ENCODE assay signal across 18 cellular contexts in the genomic region with DNA sequence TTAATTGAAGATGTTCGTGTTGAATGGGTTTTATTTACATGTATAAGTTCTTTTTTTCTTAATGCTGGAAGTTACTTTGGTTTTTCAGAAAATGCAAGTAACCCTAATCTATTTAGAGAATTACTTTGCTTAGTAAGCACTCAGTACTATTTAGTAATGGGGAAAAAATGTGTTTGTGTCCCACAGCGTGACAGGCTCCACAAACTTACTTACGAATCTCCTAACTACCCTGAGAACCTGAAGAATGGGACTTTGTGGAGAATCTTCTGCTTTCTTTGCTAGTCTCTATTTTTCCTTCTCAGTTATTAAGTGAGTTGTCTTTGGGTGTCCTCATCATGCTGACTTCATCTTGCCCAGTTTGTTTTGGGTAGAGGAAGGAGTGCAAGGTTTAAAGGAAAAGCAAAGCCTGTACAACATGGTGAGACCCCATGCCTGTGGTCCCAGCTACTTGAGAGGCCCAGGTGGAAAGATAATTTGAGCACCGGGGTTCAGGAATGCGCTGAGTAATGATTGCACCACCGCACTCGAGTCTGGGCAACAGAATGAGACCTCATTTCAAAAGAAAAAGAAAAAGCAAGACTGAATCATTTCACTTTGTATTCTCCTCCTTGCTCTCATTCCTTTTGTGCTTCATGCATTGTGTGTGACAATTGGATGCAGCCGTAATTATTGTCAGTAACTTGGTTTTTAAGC. TPM values are rescaled to one million over a fixed set of nuclear protein-coding genes. Genes with fewer than 3 reads are reported as not detected.
DNase-seq lines count a peak whose midpoint lies in the region; ATAC-seq and TF ChIP-seq lines count a peak whose summit lies in the region.
"Had no signal": no experiment of that assay in that cellular context is flagged by ENCODE, and none has a peak within 500 bp of the region (broad histone marks: within the 10 kb centered on the region; RNA-seq: fewer than 3 reads in every experiment).

No MANE protein-coding gene starts in this region.

- no peaks in the 10 kb centered on the region for H3K9me3 Mint-ChIP-seq in Caco-2 (ENCODE audit: unreplicated experiment)
- H3K9me3 Mint-ChIP-seq: activated B cell treated with CpG ODN at 0.5 μM for 24 hours; stimulated activated naive CD8-positive, alpha-beta T cell treated with anti-CD3 and anti-CD28 coated beads, Interleukin-15, amount 100 ng/mL, for 72 hours had no signal

- peak; percentile 51 for DNase-seq in Caco-2
- peak; percentile 10 for DNase-seq in PC-3
- peak; percentile 46 for DNase-seq in dedifferentiated amniotic fluid mesenchymal stem cell (ENCODE audit: extremely low spot score)
- peak; percentile 53 for DNase-seq in lower lobe of right lung
- no peak for DNase-seq in activated CD8-positive, alpha-beta memory T cell treated with anti-CD3 and anti-CD28 coated beads, Interleukin-2, amount 50 U/mL, for 48 hours
- DNase-seq in SHP77 treated with DMSO at 0.1 percent for 48 hours (lab: John Stamatoyannopoulos, UW), result no peak
- no peak for DNase-seq in A673 (ENCODE audit: low spot score)
- no peak for DNase-seq in nucleus accumbens (lab: John Stamatoyannopoulos, UW)
- DNase-seq: activated B cell treated with CpG ODN at 0.5 μM for 24 hours; activated T-cell treated with anti-CD3 and anti-CD28 coated beads, Interleukin-2, amount 50 U/mL, for 1 hour; aorta; GOT3; left ventricle myocardium superior; NCI-H2227 treated with DMSO at 0.1 percent for 48 hours; pancreas; stimulated activated CD4-positive, alpha-beta T cell treated with anti-CD3 and anti-CD28 coated beads, Interleukin-2, amount 100 ng/mL, for 24 hours; stimulated activated naive CD8-positive, alpha-beta T cell treated with anti-CD3 and anti-CD28 coated beads, Interleukin-15, amount 100 ng/mL, for 72 hours had no signal

- H3K27ac Mint-ChIP-seq in Caco-2 (ENCODE audit: unreplicated experiment), result peak overlapping the region; percentile 86
- H3K27ac Mint-ChIP-seq: activated B cell treated with CpG ODN at 0.5 μM for 24 hours; stimulated activated naive CD8-positive, alpha-beta T cell treated with anti-CD3 and anti-CD28 coated beads, Interleukin-15, amount 100 ng/mL, for 72 hours had no signal

- TF ChIP-seq CTCF in Caco-2 (IDR thresholded peaks at IDR 0.05; ENCODE audit: insufficient read depth in 1 of 2, low read depth in 1 of 2, low read length in 1 of 2, severe bottlenecking in 1 of 2, unreplicated experiment in 1 of 2) (no peak), PC-3 (conservative IDR thresholded peaks at IDR 0.05; ENCODE audit: low read depth, low read length) (no peak), lower lobe of right lung (IDR thresholded peaks at IDR 0.05) (no peak), A673 (conservative IDR thresholded peaks at IDR 0.05; ENCODE audit: low read depth, low read length) (no peak)

- H3K4me3 ChIP-seq in Caco-2 (ENCODE audit: low read depth, low read length), result no peak overlapping the region
- H3K4me3 ChIP-seq in PC-3 (ENCODE audit: low read length), result no peak overlapping the region
- no peak overlapping the region for H3K4me3 ChIP-seq in lower lobe of right lung
- H3K4me3 ChIP-seq in A673 (ENCODE audit: low read depth, low read length, poor library complexity, severe bottlenecking), result no peak overlapping the region
- H3K4me3 ChIP-seq: pancreas had no signal

- H2AFZ ChIP-seq in PC-3 (ENCODE audit: low read length), result no peak overlapping the region

- H3K27me3 ChIP-seq in Caco-2 (replicated peaks; ENCODE audit: control insufficient read depth, insufficient read depth, low read length) (no peaks in the 10 kb centered on the region), PC-3 (ENCODE audit: low read length) (no peaks in the 10 kb centered on the region), lower lobe of right lung (ENCODE audit: low read depth) (no peaks in the 10 kb centered on the region), A673 (replicated peaks; ENCODE audit: insufficient read depth, low read depth, low read length, poor library complexity) (no peaks in the 10 kb centered on the region)
- H3K27me3 ChIP-seq: pancreas had no signal

- H3F3A ChIP-seq in PC-3 (ENCODE audit: low read length, unreplicated experiment), result no peaks in the 10 kb centered on the region

- no peaks in the 10 kb centered on the region for H3K36me3 ChIP-seq in Caco-2 (ENCODE audit: control insufficient read depth, insufficient read depth, low read length)
- H3K36me3 ChIP-seq in PC-3 (ENCODE audit: low read depth, low read length), result no peaks in the 10 kb centered on the region
- no peaks in the 10 kb centered on the region for H3K36me3 ChIP-seq in lower lobe of right lung
- no peaks in the 10 kb centered on the region for H3K36me3 ChIP-seq in A673 (ENCODE audit: insufficient read depth, low read length, poor library complexity, severe bottlenecking)
- H3K36me3 ChIP-seq: pancreas had no signal

- peaks cover 15% of the 10 kb centered on the region for H3K4me1 ChIP-seq in Caco-2
- peaks cover 21% of the 10 kb centered on the region for H3K4me1 ChIP-seq in PC-3 (ENCODE audit: insufficient read depth, low read length)
- peaks cover 25% of the 10 kb centered on the region for H3K4me1 ChIP-seq in lower lobe of right lung
- H3K4me1 ChIP-seq in A673 (ENCODE audit: insufficient read depth, low read length, poor library complexity, severe bottlenecking), result no peaks in the 10 kb centered on the region

- H3K79me2 ChIP-seq in PC-3 (ENCODE audit: low read length), result peaks cover 86% of the 10 kb centered on the region

- H3K36me3 Mint-ChIP-seq in Caco-2 (ENCODE audit: insufficient read depth, unreplicated experiment), result peaks cover 7% of the 10 kb centered on the region

- peak overlapping the region; percentile 22 for H3K4me3 Mint-ChIP-seq in Caco-2 (ENCODE audit: unreplicated experiment)
- H3K4me3 Mint-ChIP-seq: activated B cell treated with CpG ODN at 0.5 μM for 24 hours; stimulated activated naive CD8-positive, alpha-beta T cell treated with anti-CD3 and anti-CD28 coated beads, Interleukin-15, amount 100 ng/mL, for 72 hours had no signal

- H4K20me1 ChIP-seq in PC-3 (ENCODE audit: low read length), result no peaks in the 10 kb centered on the region; the same call in 1 of the 2 replicates

- POLR2A ChIA-PET in Caco-2 (lab: Charles Lee) (no interaction called here), PC-3 (lab: Charles Lee; ENCODE audit: unreplicated experiment) (no interaction called here), A673 (lab: Charles Lee; ENCODE audit: low non-redundant PET) (no interaction called here)

- ATAC-seq in PC-3, result no peak
- ATAC-seq in lower lobe of right lung, result peak; percentile 62 to 67
- ATAC-seq: left ventricle myocardium superior; stimulated activated naive CD8-positive, alpha-beta T cell treated with anti-CD3 and anti-CD28 coated beads, Interleukin-15, amount 100 ng/mL, for 72 hours had no signal

- H3K4me2 ChIP-seq in PC-3 (ENCODE audit: low read length), result no peak overlapping the region

- intact Hi-C loops in Caco-2 (cut with micrococcal nuclease; ENCODE audit: unreplicated experiment), result no loop called here
- intact Hi-C loops in PC-3 (cut with micrococcal nuclease), result no loop called here
- intact Hi-C loops in lower lobe of right lung (cut with DNase I), result no loop called here
- intact Hi-C loops in A673 (cut with micrococcal nuclease; ENCODE audit: unreplicated experiment), result no loop called here

- CTCF ChIA-PET in Caco-2 (lab: Charles Lee), result no interaction called here
- CTCF ChIA-PET in PC-3 (lab: Charles Lee), result interaction anchor here (0.6 kb wide), 1 partner anchor 27 kb away, joined by 5 read pairs; no protein-coding TSS in a partner anchor
- CTCF ChIA-PET in A673 (lab: Charles Lee), result no interaction called here

- no peaks in the 10 kb centered on the region for H3K9me2 ChIP-seq in PC-3 (replicated peaks; ENCODE audit: low read length)

- H3K4me1 Mint-ChIP-seq in Caco-2 (ENCODE audit: low read depth, unreplicated experiment), result peaks cover 19% of the 10 kb centered on the region

- no peaks in the 10 kb centered on the region for H3K27me3 Mint-ChIP-seq in Caco-2 (ENCODE audit: insufficient read depth, unreplicated experiment)
- H3K27me3 Mint-ChIP-seq: activated B cell treated with CpG ODN at 0.5 μM for 24 hours; stimulated activated naive CD8-positive, alpha-beta T cell treated with anti-CD3 and anti-CD28 coated beads, Interleukin-15, amount 100 ng/mL, for 72 hours had no signal

- H3K9ac ChIP-seq in PC-3 (ENCODE audit: low read length), result no peak overlapping the region

- H3K27ac ChIP-seq in PC-3 (ENCODE audit: low read length) (no peak overlapping the region), lower lobe of right lung (peak overlapping the region; percentile 36), A673 (ENCODE audit: low read depth, low read length, poor library complexity, severe bottlenecking) (no peak overlapping the region)
- H3K27ac ChIP-seq: C4-2B had no signal

- BruUV-seq in Caco-2 (replicated peaks; lab: Mats Ljungman, UMichigan), result no TSS peak
- BruUV-seq in PC-3 (replicated peaks; lab: Mats Ljungman, UMichigan), result no TSS peak
- BruUV-seq in A673 (replicated peaks; lab: Mats Ljungman, UMichigan), result no TSS peak

- H3K9me3 ChIP-seq in Caco-2 (no peaks in the 10 kb centered on the region), PC-3 (ENCODE audit: low read length) (no peaks in the 10 kb centered on the region), lower lobe of right lung (no peaks in the 10 kb centered on the region), A673 (ENCODE audit: low read depth, low read length, poor library complexity, severe bottlenecking) (no peaks in the 10 kb centered on the region)
- H3K9me3 ChIP-seq: pancreas had no signal

RNA-seq across cellular contexts. Expression of gene NEDD4L, which starts 10.2 kb away (rescaled TPM):
- 84.4 and 85.4 TPM in 2 replicates for total RNA-seq in Caco-2 (2022)
- total RNA-seq in PC-3 (2014; rRNA removed), result 100 and 105 TPM in 2 replicates
- total RNA-seq in lower lobe of right lung, result 203 TPM
- total RNA-seq in A673 (2021), result 15.3 and 23.8 TPM in 2 replicates

Comparison
In these comparisons a context has a peak if more than half of its experiments do, and no peak if none do; other contexts are left out.
1. DNase-seq: peak in Caco-2 (2 of 2), PC-3 (single experiment), dedifferentiated amniotic fluid mesenchymal stem cell (single experiment) and lower lobe of right lung (single experiment); none in activated CD8-positive, alpha-beta memory T cell treated with anti-CD3 and anti-CD28 coated beads, Interleukin-2, amount 50 U/mL, for 48 hours (single experiment), SHP77 treated with DMSO at 0.1 percent for 48 hours (single experiment), A673 (single experiment) and nucleus accumbens (0 of 56).